11 cellular contexts compared by ENCODE assay signal in the genomic region with DNA sequence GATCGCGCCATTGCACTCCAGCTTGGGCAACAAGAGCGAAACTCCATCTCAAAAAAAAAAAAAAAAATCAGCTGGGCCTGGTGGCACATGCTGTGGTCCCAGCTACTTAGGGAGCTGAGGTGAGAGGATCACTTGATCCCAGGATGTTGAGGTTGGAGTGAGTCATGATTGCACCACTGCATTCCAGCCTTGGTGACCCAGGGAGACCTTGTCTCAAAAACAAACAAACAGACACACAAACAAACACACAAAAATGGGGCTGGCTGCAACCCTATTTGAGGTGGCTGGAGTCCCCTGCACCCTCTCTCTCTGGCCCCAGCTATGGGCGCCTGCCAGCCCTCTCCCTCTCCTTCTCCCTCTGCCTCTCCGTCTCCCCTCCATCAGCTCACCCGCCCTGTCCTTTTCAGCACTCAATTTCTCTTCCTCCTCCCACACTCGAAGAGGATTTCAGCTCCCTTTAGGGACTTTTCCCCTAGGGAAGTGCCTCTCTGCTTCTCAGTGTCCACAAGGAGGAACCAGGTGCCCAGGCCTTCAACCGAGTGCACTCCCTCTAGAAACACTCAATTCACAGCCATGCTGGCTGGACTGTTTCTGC. TPM values are rescaled to one million over a fixed set of nuclear protein-coding genes. Genes with fewer than 3 reads are reported as not detected.
DNase-seq lines count a peak whose midpoint lies in the region; ATAC-seq and TF ChIP-seq lines count a peak whose summit lies in the region.
"Had no signal": no experiment of that assay in that cellular context is flagged by ENCODE, and none has a peak within 500 bp of the region (broad histone marks: within the 10 kb centered on the region; RNA-seq: fewer than 3 reads in every experiment).

No MANE protein-coding gene starts in this region.

- H3K4me1 ChIP-seq in mammary epithelial cell (ENCODE audit: insufficient read depth, low read length): peaks cover 32% of the 10 kb centered on the region

- no TSS peak for BruUV-seq in mammary epithelial cell (replicated peaks; lab: Mats Ljungman, UMichigan)

- in situ Hi-C loops in mammary epithelial cell (cut with MboI; ENCODE audit: low sequenced_read_pairs in 2 of 2): no loop called here

- DNase-seq in DMS53 (lab: John Stamatoyannopoulos, UW) (peak; percentile 93), LoVo (ENCODE audit: low spot score) (peak; percentile 71), mammary epithelial cell (peak; percentile 78), myocyte (ENCODE audit: low read depth) (peak; percentile 77), UCSD-AML1 (lab: John Stamatoyannopoulos, UW; ENCODE audit: unreplicated experiment) (no peak)
- DNase-seq in activated CD4-positive, CD25-positive, alpha-beta regulatory T cell (lab: John Stamatoyannopoulos, UW): no peak
- DNase-seq: NCI-H524 treated with DMSO at 0.1 percent for 48 hours had no signal

- dilution Hi-C loops in mammary epithelial cell (cut with HindIII; ENCODE audit: low sequenced_read_pairs): loop anchor here (10.0 kb wide), 2 partner anchors 84 to 156 kb away; a partner anchor contains a TSS

- ATAC-seq in GM18502 (IDR thresholded peaks at IDR 0.05; ENCODE audit: poor library complexity, unreplicated experiment) (no peak), GM18909 (IDR thresholded peaks at IDR 0.05; ENCODE audit: poor library complexity, unreplicated experiment) (no peak)
- ATAC-seq: right cardiac atrium had no signal

- 83% methylated on average over 4 of the region's 8 CpGs for WGBS in mammary epithelial cell (ENCODE audit: low coverage, missing lambda C conversion rate)

- CTCF ChIA-PET in mammary epithelial cell (lab: Charles Lee; ENCODE audit: low non-redundant PET): interaction anchor here (0.6 kb wide), 1 partner anchor 59 kb away, joined by 3 read pairs; no protein-coding TSS in a partner anchor

- no peaks in the 10 kb centered on the region for H3K9me3 ChIP-seq in mammary epithelial cell (replicated peaks; ENCODE audit: insufficient read depth, low read length)
- H3K9me3 ChIP-seq: esophagus muscularis mucosa had no signal

- no peak overlapping the region for H3K9ac ChIP-seq in mammary epithelial cell (ENCODE audit: insufficient read depth, low read length)

- H3K27me3 ChIP-seq in mammary epithelial cell (ENCODE audit: insufficient read depth, low read length): no peaks in the 10 kb centered on the region
- H3K27me3 ChIP-seq: esophagus muscularis mucosa had no signal

- no peak overlapping the region for H3K4me2 ChIP-seq in mammary epithelial cell (ENCODE audit: insufficient read depth, low read depth, low read length)

- H3K27ac ChIP-seq in mammary epithelial cell (ENCODE audit: insufficient read depth, low read depth, low read length): peak overlapping the region; percentile 33

- no peaks in the 10 kb centered on the region for H4K20me1 ChIP-seq in mammary epithelial cell (ENCODE audit: insufficient read depth, low read length)

- peak in 1 of 2 donors; percentile 50 for TF ChIP-seq CTCF in mammary epithelial cell (conservative IDR thresholded peaks at IDR 0.05 in 1 of 2, IDR thresholded peaks at IDR 0.05 in 1 of 2; ENCODE audit: extremely low read depth in 1 of 2, insufficient read depth in 1 of 2, low read depth in 1 of 2, low read length in 2 of 2)

- intact Hi-C loops in mammary epithelial cell (cut with micrococcal nuclease): loop anchor here (1.0 to 2.0 kb wide), 3 partner anchors 9 to 40 kb away; no protein-coding TSS in a partner anchor

- no peaks in the 10 kb centered on the region for H3K36me3 ChIP-seq in mammary epithelial cell (ENCODE audit: insufficient read depth, low read length)
- H3K36me3 ChIP-seq: esophagus muscularis mucosa had no signal

- no peak overlapping the region for H3K4me3 ChIP-seq in mammary epithelial cell (replicated peaks in 1 of 3; ENCODE audit: insufficient read depth in 1 of 3, low read depth in 2 of 3, low read length in 3 of 3)
- H3K4me3 ChIP-seq: esophagus muscularis mucosa had no signal

- no peaks in the 10 kb centered on the region for H3K79me2 ChIP-seq in mammary epithelial cell (ENCODE audit: insufficient read depth, low read length)

- H2AFZ ChIP-seq in mammary epithelial cell (ENCODE audit: low read depth, low read length): peak overlapping the region; percentile 3

RNA-seq across cellular contexts. Expression of a gene that starts 17.5 kb away (rescaled TPM):
- total RNA-seq in mammary epithelial cell (10 to 100 TPM in 1 of 2 donors, 1 to 10 TPM in 1; 3.3 to 13.0 TPM), myocyte (4.4 and 5.0 TPM in 2 replicates)
- 9.5 TPM for polyA plus RNA-seq in mammary epithelial cell
- 6.4 TPM for polyA minus RNA-seq in mammary epithelial cell
- polyA plus RNA-seq in myocyte (2012): 3.5 TPM

RNA-seq across cellular contexts. Expression of a gene that starts 25.5 kb away (rescaled TPM):
- total RNA-seq in mammary epithelial cell (10 to 100 TPM in 1 of 2 donors, 1 to 10 TPM in 1; 3.3 to 13.5 TPM), myocyte (3.3 and 4.5 TPM in 2 replicates)
- polyA plus RNA-seq in mammary epithelial cell: 3.6 TPM
- 10.4 TPM for polyA minus RNA-seq in mammary epithelial cell
- polyA plus RNA-seq in myocyte (2012): 65.6 TPM

RNA-seq across cellular contexts. Expression of a gene that starts 48.5 kb away (rescaled TPM):
- total RNA-seq in mammary epithelial cell (under 1 TPM in 1 of 2 donors, not detected in 1; under 0.01 TPM), myocyte (1.9 and 2.7 TPM in 2 replicates)
- not detected for polyA plus RNA-seq in mammary epithelial cell
- not detected for polyA minus RNA-seq in mammary epithelial cell
- 0.44 TPM for polyA plus RNA-seq in myocyte (2012)

Comparison
In these comparisons a context has a peak if more than half of its experiments do, and no peak if none do; other contexts are left out.
1. DNase-seq: peak in DMS53 (single experiment), LoVo (single experiment), mammary epithelial cell (single experiment) and myocyte (single experiment); none in UCSD-AML1 (single experiment) and activated CD4-positive, CD25-positive, alpha-beta regulatory T cell (0 of 4).